In genomic region chr2:69597105-69597504, GRCh38 we compare ENCODE assay signal across 22 cellular contexts. TPM values are rescaled to one million over a fixed set of nuclear protein-coding genes. Genes with fewer than 3 reads are reported as not detected.
DNase-seq lines count a peak whose midpoint lies in the region; ATAC-seq and TF ChIP-seq lines count a peak whose summit lies in the region.
"Had no signal": no experiment of that assay in that cellular context is flagged by ENCODE, and none has a peak within 500 bp of the region (broad histone marks: within the 10 kb centered on the region; RNA-seq: fewer than 3 reads in every experiment).

No MANE protein-coding gene starts in this region.

- H3K4me3 Mint-ChIP-seq in activated CD4-positive, alpha-beta T cell treated with anti-CD3 and anti-CD28 coated beads, Interleukin-2, amount 10 ng/mL, durations not matched to agents 24 days and 14 days, result peak overlapping the region; percentile 3
- H3K4me3 Mint-ChIP-seq in CD8-positive, alpha-beta T cell, result peak overlapping the region; percentile 42
- H3K4me3 Mint-ChIP-seq in activated CD8-positive, alpha-beta T cell treated with anti-CD3 and anti-CD28 coated beads, Interleukin-2, amount 10 ng/mL, durations not matched to agents 7 days and 5 days, result peak overlapping the region; percentile 8
- peak overlapping the region in 8 of 10 donors; percentile 23 to 61 (median 48) for H3K4me3 Mint-ChIP-seq in naive thymus-derived CD4-positive, alpha-beta T cell

- peaks cover 54% of the 10 kb centered on the region for H3K4me1 Mint-ChIP-seq in activated CD4-positive, alpha-beta T cell treated with anti-CD3 and anti-CD28 coated beads, Interleukin-2, amount 10 ng/mL, durations not matched to agents 24 days and 14 days
- H3K4me1 Mint-ChIP-seq in CD8-positive, alpha-beta T cell (ENCODE audit: low read depth), result peaks cover 84% of the 10 kb centered on the region
- peaks cover 78% of the 10 kb centered on the region for H3K4me1 Mint-ChIP-seq in activated CD8-positive, alpha-beta T cell treated with anti-CD3 and anti-CD28 coated beads, Interleukin-2, amount 10 ng/mL, durations not matched to agents 7 days and 5 days (ENCODE audit: low read depth)
- H3K4me1 Mint-ChIP-seq in naive thymus-derived CD4-positive, alpha-beta T cell, result peaks cover 54 to 92% (median 85%) of the 10 kb centered on the region in 7 donors

- H3K27ac Mint-ChIP-seq in activated CD4-positive, alpha-beta T cell treated with anti-CD3 and anti-CD28 coated beads, Interleukin-2, amount 10 ng/mL, durations not matched to agents 24 days and 14 days, result no peak overlapping the region
- peak overlapping the region; percentile 78 for H3K27ac Mint-ChIP-seq in CD8-positive, alpha-beta T cell
- peak overlapping the region; percentile 39 for H3K27ac Mint-ChIP-seq in activated CD8-positive, alpha-beta T cell treated with anti-CD3 and anti-CD28 coated beads, Interleukin-2, amount 10 ng/mL, durations not matched to agents 7 days and 5 days
- peak overlapping the region in 8 of 9 donors; percentile 46 to 81 (median 66) for H3K27ac Mint-ChIP-seq in naive thymus-derived CD4-positive, alpha-beta T cell

- no peaks in the 10 kb centered on the region for H3K9me3 ChIP-seq in CD8-positive, alpha-beta T cell (ENCODE audit: low read length)
- no peaks in the 10 kb centered on the region for H3K9me3 ChIP-seq in naive thymus-derived CD4-positive, alpha-beta T cell (ENCODE audit: control insufficient read depth in 2 of 3, low read length in 3 of 3)
- H3K9me3 ChIP-seq: psoas muscle had no signal

- peaks cover 35% of the 10 kb centered on the region for H3K36me3 Mint-ChIP-seq in activated CD4-positive, alpha-beta T cell treated with anti-CD3 and anti-CD28 coated beads, Interleukin-2, amount 10 ng/mL, durations not matched to agents 24 days and 14 days (ENCODE audit: low read depth)
- peaks cover 55% of the 10 kb centered on the region for H3K36me3 Mint-ChIP-seq in CD8-positive, alpha-beta T cell
- H3K36me3 Mint-ChIP-seq in activated CD8-positive, alpha-beta T cell treated with anti-CD3 and anti-CD28 coated beads, Interleukin-2, amount 10 ng/mL, durations not matched to agents 7 days and 5 days (ENCODE audit: low read depth), result peaks cover 45% of the 10 kb centered on the region
- H3K36me3 Mint-ChIP-seq in naive thymus-derived CD4-positive, alpha-beta T cell, result peaks cover 7 to 39% (median 9%) of the 10 kb centered on the region in 5 donors

- intact Hi-C loops in activated CD4-positive, alpha-beta T cell treated with anti-CD3 and anti-CD28 coated beads, Interleukin-2, amount 10 ng/mL, durations not matched to agents 24 days and 14 days (cut with micrococcal nuclease), result no loop called here
- intact Hi-C loops in CD8-positive, alpha-beta T cell (cut with DNase I, micrococcal nuclease), result no loop called here
- intact Hi-C loops in naive thymus-derived CD4-positive, alpha-beta T cell (cut with micrococcal nuclease), result no loop called here

- ATAC-seq in CD8-positive, alpha-beta T cell, result no peak
- no peak for ATAC-seq in activated CD8-positive, alpha-beta T cell treated with anti-CD3 and anti-CD28 coated beads, Interleukin-2, amount 10 ng/mL, durations not matched to agents 7 days and 5 days
- ATAC-seq in naive thymus-derived CD4-positive, alpha-beta T cell, result no peak
- ATAC-seq: activated CD4-positive, CD25-positive, alpha-beta regulatory T cell treated with anti-CD3 and anti-CD28 coated beads, Interleukin-2, amount 50 U/mL, for 24 hours; psoas muscle had no signal

- no peak overlapping the region for H3K27ac ChIP-seq in CD8-positive, alpha-beta T cell (ENCODE audit: low read depth, low read length)
- peak overlapping the region; percentile 8 for H3K27ac ChIP-seq in naive thymus-derived CD4-positive, alpha-beta T cell (ENCODE audit: low read depth, low read length)
- H3K27ac ChIP-seq: HL-60, psoas muscle had no signal

- CTCF ChIA-PET in CD8-positive, alpha-beta T cell (lab: Charles Lee), result interaction anchor here (1.3 to 1.9 kb wide), 3 partner anchors 31 to 128 kb away, joined by 4 to 10 read pairs (median 7); no protein-coding TSS in a partner anchor
- CTCF ChIA-PET in activated CD8-positive, alpha-beta T cell treated with anti-CD3 and anti-CD28 coated beads, Interleukin-2, amount 10 ng/mL, durations not matched to agents 7 days and 5 days (lab: Charles Lee), result interaction anchor here (0.6 to 4.6 kb wide), 11 partner anchors 9 to 706 kb away, joined by 3 to 34 read pairs (median 3); no protein-coding TSS in a partner anchor
- CTCF ChIA-PET in naive thymus-derived CD4-positive, alpha-beta T cell (lab: Charles Lee), result interaction anchor here (1.0 to 1.9 kb wide), 5 partner anchors 9 to 127 kb away, joined by 3 to 8 read pairs (median 5); no protein-coding TSS in a partner anchor

- no peaks in the 10 kb centered on the region for H3K9me3 Mint-ChIP-seq in activated CD4-positive, alpha-beta T cell treated with anti-CD3 and anti-CD28 coated beads, Interleukin-2, amount 10 ng/mL, durations not matched to agents 24 days and 14 days
- H3K9me3 Mint-ChIP-seq in CD8-positive, alpha-beta T cell, result no peaks in the 10 kb centered on the region
- H3K9me3 Mint-ChIP-seq in activated CD8-positive, alpha-beta T cell treated with anti-CD3 and anti-CD28 coated beads, Interleukin-2, amount 10 ng/mL, durations not matched to agents 7 days and 5 days (ENCODE audit: insufficient read depth), result no peaks in the 10 kb centered on the region
- H3K9me3 Mint-ChIP-seq in naive thymus-derived CD4-positive, alpha-beta T cell, result no peaks in the 10 kb centered on the region

- H3K27me3 ChIP-seq in CD8-positive, alpha-beta T cell (ENCODE audit: insufficient read depth, low read length), result no peaks in the 10 kb centered on the region
- H3K27me3 ChIP-seq in naive thymus-derived CD4-positive, alpha-beta T cell (ENCODE audit: control insufficient read depth in 2 of 2, insufficient read depth in 2 of 2, low read length in 2 of 2), result no peaks in the 10 kb centered on the region

- no peak for DNase-seq in activated CD4-positive, alpha-beta T cell treated with anti-CD3 and anti-CD28 coated beads, Interleukin-2, amount 10 ng/mL, durations not matched to agents 24 days and 14 days
- no peak for DNase-seq in activated CD4-positive, alpha-beta T cell treated with anti-CD3 and anti-CD28 coated beads, Interleukin-2, amount 50 U/mL, for 1 hour
- DNase-seq in CD8-positive, alpha-beta T cell, result no peak
- no peak for DNase-seq in activated CD8-positive, alpha-beta T cell treated with anti-CD3 and anti-CD28 coated beads, Interleukin-2, amount 10 ng/mL, durations not matched to agents 7 days and 5 days
- no peak for DNase-seq in naive thymus-derived CD4-positive, alpha-beta T cell
- no peak for DNase-seq in central memory CD4-positive, alpha-beta T cell
- DNase-seq in COR-L47 (lab: John Stamatoyannopoulos, UW) (no peak), glomerular visceral epithelial cell (ENCODE audit: extremely low spot score) (no peak)
- DNase-seq: 8988T; activated CD8-positive, alpha-beta memory T cell treated with anti-CD3 and anti-CD28 coated beads, Interleukin-2, amount 50 U/mL, for 4 hours; activated effector memory CD4-positive, alpha-beta T cell treated with anti-CD3 and anti-CD28 coated beads, Interleukin-2, amount 50 U/mL, for 16 hours; anterior cingulate cortex; dermis blood vessel endothelial cell; DMS79 treated with DMSO at 0.1 percent for 48 hours; kidney glomerular epithelial cell; NCI-H1694; NCI-H2171 treated with DMSO at 0.1 percent for 48 hours; NCI-H524 treated with DMSO at 0.1 percent for 48 hours; psoas muscle had no signal

- no peaks in the 10 kb centered on the region for H3K27me3 Mint-ChIP-seq in activated CD4-positive, alpha-beta T cell treated with anti-CD3 and anti-CD28 coated beads, Interleukin-2, amount 10 ng/mL, durations not matched to agents 24 days and 14 days
- H3K27me3 Mint-ChIP-seq in CD8-positive, alpha-beta T cell (ENCODE audit: low read depth), result no peaks in the 10 kb centered on the region
- H3K27me3 Mint-ChIP-seq in activated CD8-positive, alpha-beta T cell treated with anti-CD3 and anti-CD28 coated beads, Interleukin-2, amount 10 ng/mL, durations not matched to agents 7 days and 5 days (ENCODE audit: low read depth), result no peaks in the 10 kb centered on the region
- H3K27me3 Mint-ChIP-seq in naive thymus-derived CD4-positive, alpha-beta T cell, result no peaks in the 10 kb centered on the region

- no peak for TF ChIP-seq CTCF in CD8-positive, alpha-beta T cell (IDR thresholded peaks at IDR 0.05)

- peaks cover 62% of the 10 kb centered on the region for H3K4me1 ChIP-seq in CD8-positive, alpha-beta T cell (ENCODE audit: insufficient read depth, low read length)
- peaks cover 51 to 53% of the 10 kb centered on the region in 2 donors for H3K4me1 ChIP-seq in naive thymus-derived CD4-positive, alpha-beta T cell (ENCODE audit: control insufficient read depth in 2 of 2, insufficient read depth in 2 of 2, low read length in 2 of 2)

- POLR2A ChIA-PET in CD8-positive, alpha-beta T cell (lab: Charles Lee), result interaction anchor here (0.7 to 1.0 kb wide), 2 partner anchors 48 to 96 kb away, joined by 3 to 8 read pairs; no protein-coding TSS in a partner anchor
- POLR2A ChIA-PET in activated CD8-positive, alpha-beta T cell treated with anti-CD3 and anti-CD28 coated beads, Interleukin-2, amount 10 ng/mL, durations not matched to agents 7 days and 5 days (lab: Charles Lee), result interaction anchor here (0.7 to 2.4 kb wide), 3 partner anchors 14 to 47 kb away, joined by 3 to 5 read pairs (median 3); no protein-coding TSS in a partner anchor
- POLR2A ChIA-PET in naive thymus-derived CD4-positive, alpha-beta T cell (lab: Charles Lee), result interaction anchor here (0.6 to 2.3 kb wide), 4 partner anchors 40 to 47 kb away, joined by 3 to 10 read pairs (median 5); partner anchors contain the start of gene AAK1

- H3K36me3 ChIP-seq in CD8-positive, alpha-beta T cell (ENCODE audit: insufficient read depth, low read length), result no peaks in the 10 kb centered on the region
- H3K36me3 ChIP-seq in naive thymus-derived CD4-positive, alpha-beta T cell (ENCODE audit: control insufficient read depth in 2 of 3, insufficient read depth in 3 of 3, low read length in 3 of 3), result peaks cover 0 to 4% (median 0%) of the 10 kb centered on the region in 3 experiments

- no peak overlapping the region for H3K4me3 ChIP-seq in CD8-positive, alpha-beta T cell (ENCODE audit: low read depth, low read length)
- no peak overlapping the region for H3K4me3 ChIP-seq in naive thymus-derived CD4-positive, alpha-beta T cell (ENCODE audit: low read length)
- H3K4me3 ChIP-seq: lung, psoas muscle had no signal

RNA-seq across cellular contexts. Expression of gene AAK1, which starts 46.4 kb away (rescaled TPM):
- 81.7 and 86.0 TPM in 2 replicates for total RNA-seq in activated CD4-positive, alpha-beta T cell treated with anti-CD3 and anti-CD28 coated beads, Interleukin-2, amount 10 ng/mL, durations not matched to agents 24 days and 14 days
- total RNA-seq in CD8-positive, alpha-beta T cell, result 100 to 1,000 TPM; 156 to 174 TPM
- total RNA-seq in activated CD8-positive, alpha-beta T cell treated with anti-CD3 and anti-CD28 coated beads, Interleukin-2, amount 10 ng/mL, durations not matched to agents 7 days and 5 days, result 100 to 1,000 TPM; 105 to 107 TPM
- total RNA-seq in naive thymus-derived CD4-positive, alpha-beta T cell, result 100 to 1,000 TPM; 114 to 253 (median 218) TPM
- polyA plus RNA-seq in naive thymus-derived CD4-positive, alpha-beta T cell, result 10 to 100 TPM; 71.5 to 84.6 TPM
